2 cellular contexts compared by ENCODE assay signal in genomic region chr16:68092275-68092674, GRCh38.
TF ChIP-seq lines count a peak whose summit lies in the region.

No MANE protein-coding gene starts in this region.

TF ChIP-seq in HEK293T, 16 proteins besides CTCF, POLR2A, EP300 and RAD21:
- TF ChIP-seq ZNF384 (IDR thresholded peaks at IDR 0.05), result peak; percentile 72

TF ChIP-seq in K562, 482 proteins besides CTCF, POLR2A, EP300 and RAD21:
- peak; percentile 77 for TF ChIP-seq PRDM10 (IDR thresholded peaks at IDR 0.05; ENCODE audit: partially characterized antibody)
